Comparison of ENCODE assay signal across 1 cellular context in the genomic region with DNA sequence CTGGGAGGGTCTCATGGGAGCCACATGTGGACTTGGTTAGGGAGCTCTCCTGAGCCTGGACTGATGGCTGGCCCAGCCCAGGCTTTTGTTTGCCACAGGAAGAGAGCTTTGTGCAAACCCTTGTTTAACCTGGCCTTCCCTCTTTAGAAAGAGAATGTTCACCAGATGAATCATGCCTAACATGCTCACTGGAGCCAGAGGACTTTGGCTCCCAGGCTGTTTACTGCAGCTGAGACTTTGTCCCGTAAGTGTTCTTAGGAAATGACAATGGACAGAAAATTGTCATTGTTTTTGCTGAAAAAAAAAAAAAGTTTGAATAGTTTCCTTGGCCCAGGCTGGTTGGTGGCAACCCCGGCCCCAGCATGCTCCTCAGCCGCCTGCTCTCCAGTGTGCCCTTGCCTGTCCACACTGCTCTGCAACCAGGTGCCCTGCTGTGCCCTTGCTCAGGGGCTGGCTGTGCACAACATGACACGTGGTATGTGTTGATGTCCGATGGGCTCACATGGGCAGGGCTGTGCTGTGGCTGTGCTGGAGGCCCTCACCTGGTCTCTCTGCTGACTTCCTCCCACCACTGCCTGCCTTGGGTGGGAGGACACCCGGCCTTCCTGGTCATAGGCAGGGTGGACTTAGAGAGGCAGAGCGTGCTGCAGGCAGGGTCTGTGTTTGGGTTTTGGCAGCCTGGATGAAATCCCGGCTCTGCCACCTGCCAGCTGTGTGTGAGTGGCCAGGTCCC.
TF ChIP-seq lines count a peak whose summit lies in the region.

No MANE protein-coding gene starts in this region.

TF ChIP-seq in HepG2, 621 proteins besides CTCF, POLR2A, EP300 and RAD21 (continued from another document and continues in another):
- no peak for TF ChIP-seq ZNF256 (CRISPR knock-in tag; conservative IDR thresholded peaks at IDR 0.05)
- TF ChIP-seq SOX6 (IDR thresholded peaks at IDR 0.05) = peak; percentile 55; the same call in 1 of the 2 replicates
- peak; percentile 100 for TF ChIP-seq SOX6 (CRISPR knock-in tag; IDR thresholded peaks at IDR 0.05)
- 0 out of 2 replicates have a peak, but pooled peaks have one; percentile 63 for TF ChIP-seq BRCA1 (CRISPR knock-in tag; IDR thresholded peaks at IDR 0.05)
- TF ChIP-seq ZNF674 (CRISPR knock-in tag; IDR thresholded peaks at IDR 0.05; ENCODE audit: low read depth) = no peak
- no peak for TF ChIP-seq ZNF121 (CRISPR knock-in tag; IDR thresholded peaks at IDR 0.05)
- TF ChIP-seq ZC3H13 (CRISPR knock-in tag; IDR thresholded peaks at IDR 0.05) = no peak
- peak; percentile 60; the same call in 1 of the 2 replicates for TF ChIP-seq ZNF629 (CRISPR knock-in tag; conservative IDR thresholded peaks at IDR 0.05)
- TF ChIP-seq TOPORS (CRISPR knock-in tag; IDR thresholded peaks at IDR 0.05) = no peak
- no peak; the same call in 1 of the 2 replicates for TF ChIP-seq NR1H2 (CRISPR knock-in tag; IDR thresholded peaks at IDR 0.05; ENCODE audit: borderline replicate concordance, low read depth)
- peak; percentile 56; the same call in 1 of the 2 replicates for TF ChIP-seq ZNF788 (CRISPR knock-in tag; IDR thresholded peaks at IDR 0.05; ENCODE audit: borderline replicate concordance)
- TF ChIP-seq, protein P1, sequence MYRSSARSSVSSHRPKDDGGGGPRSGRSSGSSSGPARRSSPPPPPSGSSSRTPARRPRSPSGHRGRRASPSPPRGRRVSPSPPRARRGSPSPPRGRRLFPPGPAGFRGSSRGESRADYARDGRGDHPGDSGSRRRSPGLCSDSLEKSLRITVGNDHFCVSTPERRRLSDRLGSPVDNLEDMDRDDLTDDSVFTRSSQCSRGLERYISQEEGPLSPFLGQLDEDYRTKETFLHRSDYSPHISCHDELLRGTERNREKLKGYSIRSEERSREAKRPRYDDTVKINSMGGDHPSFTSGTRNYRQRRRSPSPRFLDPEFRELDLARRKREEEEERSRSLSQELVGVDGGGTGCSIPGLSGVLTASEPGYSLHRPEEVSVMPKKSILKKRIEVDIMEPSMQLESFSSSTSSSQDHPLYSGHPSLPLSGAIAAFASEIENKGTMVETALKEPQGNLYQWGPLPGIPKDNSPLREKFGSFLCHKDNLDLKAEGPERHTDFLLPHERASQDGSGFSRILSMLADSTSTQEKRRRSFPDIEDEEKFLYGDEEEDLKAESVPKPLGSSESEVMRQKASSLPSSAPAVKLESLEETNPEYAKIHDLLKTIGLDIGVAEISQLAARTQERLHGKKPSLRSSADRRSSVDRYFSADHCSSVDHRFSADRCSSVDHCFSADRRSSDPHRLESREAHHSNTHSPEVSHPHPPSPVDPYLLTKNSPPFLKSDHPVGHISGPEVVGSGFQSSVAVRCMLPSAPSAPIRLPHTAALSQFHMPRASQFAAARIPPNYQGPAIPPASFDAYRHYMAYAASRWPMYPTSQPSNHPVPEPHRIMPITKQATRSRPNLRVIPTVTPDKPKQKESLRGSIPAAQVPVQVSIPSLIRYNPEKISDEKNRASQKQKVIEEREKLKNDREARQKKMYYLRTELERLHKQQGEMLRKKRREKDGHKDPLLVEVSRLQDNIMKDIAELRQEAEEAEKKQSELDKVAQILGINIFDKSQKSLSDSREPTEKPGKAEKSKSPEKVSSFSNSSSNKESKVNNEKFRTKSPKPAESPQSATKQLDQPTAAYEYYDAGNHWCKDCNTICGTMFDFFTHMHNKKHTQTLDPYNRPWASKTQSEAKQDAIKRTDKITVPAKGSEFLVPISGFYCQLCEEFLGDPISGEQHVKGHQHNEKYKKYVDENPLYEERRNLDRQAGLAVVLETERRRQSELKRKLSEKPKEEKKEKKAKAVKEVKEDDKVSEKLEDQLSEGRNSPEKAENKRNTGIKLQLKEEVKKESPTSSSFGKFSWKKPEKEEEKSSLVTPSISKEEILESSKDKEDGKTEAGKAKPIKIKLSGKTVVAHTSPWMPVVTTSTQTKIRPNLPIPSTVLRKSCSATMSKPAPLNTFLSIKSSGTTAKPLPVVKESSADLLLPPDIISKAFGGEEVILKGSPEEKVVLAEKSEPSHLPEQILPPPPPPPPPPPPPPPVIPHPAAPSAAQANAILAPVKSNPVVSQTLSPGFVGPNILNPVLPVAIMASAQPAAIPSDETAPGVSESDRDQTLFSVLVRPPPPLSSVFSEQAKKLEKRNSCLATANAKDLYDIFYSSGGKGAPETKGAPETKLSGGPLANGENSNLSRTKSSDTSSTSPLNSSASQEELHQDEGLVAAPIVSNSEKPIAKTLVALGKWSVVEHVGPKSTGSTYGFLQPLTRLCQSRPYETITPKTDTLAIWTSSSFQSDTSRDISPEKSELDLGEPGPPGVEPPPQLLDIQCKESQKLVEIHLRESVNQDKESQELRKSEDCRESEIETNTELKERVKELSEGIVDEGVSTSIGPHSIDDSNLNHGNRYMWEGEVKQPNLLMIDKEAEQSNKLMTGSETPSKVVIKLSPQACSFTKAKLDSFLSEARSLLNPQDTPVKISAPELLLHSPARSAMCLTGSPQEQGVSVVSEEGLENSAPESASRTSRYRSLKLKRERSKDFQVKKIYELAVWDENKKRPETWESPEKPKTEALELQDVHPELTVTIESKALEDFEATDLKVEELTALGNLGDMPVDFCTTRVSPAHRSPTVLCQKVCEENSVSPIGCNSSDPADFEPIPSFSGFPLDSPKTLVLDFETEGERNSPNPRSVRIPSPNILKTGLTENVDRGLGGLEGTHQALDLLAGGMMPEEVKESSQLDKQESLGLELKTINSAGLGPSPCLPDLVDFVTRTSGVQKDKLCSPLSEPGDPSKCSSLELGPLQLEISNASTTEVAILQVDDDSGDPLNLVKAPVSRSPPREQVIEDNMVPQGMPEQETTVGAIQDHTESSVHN (CRISPR knock-in tag; IDR thresholded peaks at IDR 0.05) = no peak
- TF ChIP-seq ZNF430 (CRISPR knock-in tag; IDR thresholded peaks at IDR 0.05) = no peak
- TF ChIP-seq, protein P2, sequence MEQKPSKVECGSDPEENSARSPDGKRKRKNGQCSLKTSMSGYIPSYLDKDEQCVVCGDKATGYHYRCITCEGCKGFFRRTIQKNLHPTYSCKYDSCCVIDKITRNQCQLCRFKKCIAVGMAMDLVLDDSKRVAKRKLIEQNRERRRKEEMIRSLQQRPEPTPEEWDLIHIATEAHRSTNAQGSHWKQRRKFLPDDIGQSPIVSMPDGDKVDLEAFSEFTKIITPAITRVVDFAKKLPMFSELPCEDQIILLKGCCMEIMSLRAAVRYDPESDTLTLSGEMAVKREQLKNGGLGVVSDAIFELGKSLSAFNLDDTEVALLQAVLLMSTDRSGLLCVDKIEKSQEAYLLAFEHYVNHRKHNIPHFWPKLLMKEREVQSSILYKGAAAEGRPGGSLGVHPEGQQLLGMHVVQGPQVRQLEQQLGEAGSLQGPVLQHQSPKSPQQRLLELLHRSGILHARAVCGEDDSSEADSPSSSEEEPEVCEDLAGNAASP (CRISPR knock-in tag; IDR thresholded peaks at IDR 0.05; ENCODE audit: borderline replicate concordance) = peak; percentile 83
- TF ChIP-seq ETV5 (CRISPR knock-in tag; IDR thresholded peaks at IDR 0.05; ENCODE audit: borderline replicate concordance) = peak; percentile 91
- peak; percentile 58; the same call in 1 of the 2 replicates for TF ChIP-seq ZNF670 (CRISPR knock-in tag; IDR thresholded peaks at IDR 0.05; ENCODE audit: borderline replicate concordance)
- TF ChIP-seq, protein P3, sequence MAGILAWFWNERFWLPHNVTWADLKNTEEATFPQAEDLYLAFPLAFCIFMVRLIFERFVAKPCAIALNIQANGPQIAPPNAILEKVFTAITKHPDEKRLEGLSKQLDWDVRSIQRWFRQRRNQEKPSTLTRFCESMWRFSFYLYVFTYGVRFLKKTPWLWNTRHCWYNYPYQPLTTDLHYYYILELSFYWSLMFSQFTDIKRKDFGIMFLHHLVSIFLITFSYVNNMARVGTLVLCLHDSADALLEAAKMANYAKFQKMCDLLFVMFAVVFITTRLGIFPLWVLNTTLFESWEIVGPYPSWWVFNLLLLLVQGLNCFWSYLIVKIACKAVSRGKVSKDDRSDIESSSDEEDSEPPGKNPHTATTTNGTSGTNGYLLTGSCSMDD (CRISPR knock-in tag; IDR thresholded peaks at IDR 0.05) = 0 out of 2 replicates have a peak, but pooled peaks have one; percentile 57
- TF ChIP-seq, protein P4, sequence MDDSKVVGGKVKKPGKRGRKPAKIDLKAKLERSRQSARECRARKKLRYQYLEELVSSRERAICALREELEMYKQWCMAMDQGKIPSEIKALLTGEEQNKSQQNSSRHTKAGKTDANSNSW (CRISPR knock-in tag; IDR thresholded peaks at IDR 0.05; ENCODE audit: borderline replicate concordance) = peak; percentile 67; the same call in 1 of the 2 replicates
- TF ChIP-seq, protein P5, sequence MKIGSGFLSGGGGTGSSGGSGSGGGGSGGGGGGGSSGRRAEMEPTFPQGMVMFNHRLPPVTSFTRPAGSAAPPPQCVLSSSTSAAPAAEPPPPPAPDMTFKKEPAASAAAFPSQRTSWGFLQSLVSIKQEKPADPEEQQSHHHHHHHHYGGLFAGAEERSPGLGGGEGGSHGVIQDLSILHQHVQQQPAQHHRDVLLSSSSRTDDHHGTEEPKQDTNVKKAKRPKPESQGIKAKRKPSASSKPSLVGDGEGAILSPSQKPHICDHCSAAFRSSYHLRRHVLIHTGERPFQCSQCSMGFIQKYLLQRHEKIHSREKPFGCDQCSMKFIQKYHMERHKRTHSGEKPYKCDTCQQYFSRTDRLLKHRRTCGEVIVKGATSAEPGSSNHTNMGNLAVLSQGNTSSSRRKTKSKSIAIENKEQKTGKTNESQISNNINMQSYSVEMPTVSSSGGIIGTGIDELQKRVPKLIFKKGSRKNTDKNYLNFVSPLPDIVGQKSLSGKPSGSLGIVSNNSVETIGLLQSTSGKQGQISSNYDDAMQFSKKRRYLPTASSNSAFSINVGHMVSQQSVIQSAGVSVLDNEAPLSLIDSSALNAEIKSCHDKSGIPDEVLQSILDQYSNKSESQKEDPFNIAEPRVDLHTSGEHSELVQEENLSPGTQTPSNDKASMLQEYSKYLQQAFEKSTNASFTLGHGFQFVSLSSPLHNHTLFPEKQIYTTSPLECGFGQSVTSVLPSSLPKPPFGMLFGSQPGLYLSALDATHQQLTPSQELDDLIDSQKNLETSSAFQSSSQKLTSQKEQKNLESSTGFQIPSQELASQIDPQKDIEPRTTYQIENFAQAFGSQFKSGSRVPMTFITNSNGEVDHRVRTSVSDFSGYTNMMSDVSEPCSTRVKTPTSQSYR (CRISPR knock-in tag; IDR thresholded peaks at IDR 0.05; ENCODE audit: borderline replicate concordance) = 0 out of 2 replicates have a peak, but pooled peaks have one; percentile 54
- TF ChIP-seq, protein P6, sequence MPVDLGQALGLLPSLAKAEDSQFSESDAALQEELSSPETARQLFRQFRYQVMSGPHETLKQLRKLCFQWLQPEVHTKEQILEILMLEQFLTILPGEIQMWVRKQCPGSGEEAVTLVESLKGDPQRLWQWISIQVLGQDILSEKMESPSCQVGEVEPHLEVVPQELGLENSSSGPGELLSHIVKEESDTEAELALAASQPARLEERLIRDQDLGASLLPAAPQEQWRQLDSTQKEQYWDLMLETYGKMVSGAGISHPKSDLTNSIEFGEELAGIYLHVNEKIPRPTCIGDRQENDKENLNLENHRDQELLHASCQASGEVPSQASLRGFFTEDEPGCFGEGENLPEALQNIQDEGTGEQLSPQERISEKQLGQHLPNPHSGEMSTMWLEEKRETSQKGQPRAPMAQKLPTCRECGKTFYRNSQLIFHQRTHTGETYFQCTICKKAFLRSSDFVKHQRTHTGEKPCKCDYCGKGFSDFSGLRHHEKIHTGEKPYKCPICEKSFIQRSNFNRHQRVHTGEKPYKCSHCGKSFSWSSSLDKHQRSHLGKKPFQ (CRISPR knock-in tag; IDR thresholded peaks at IDR 0.05; ENCODE audit: insufficient replicate concordance) = no peak
- no peak for TF ChIP-seq CREB1 (IDR thresholded peaks at IDR 0.05)
- no peak for TF ChIP-seq CREB1 (CRISPR knock-in tag; IDR thresholded peaks at IDR 0.05)
- peak; percentile 28; the same call in 1 of the 2 replicates for TF ChIP-seq SSRP1 (CRISPR knock-in tag; IDR thresholded peaks at IDR 0.05)
- peak in 1 of 2 experiments; percentile 75; a peak in 2 of 4 replicates for TF ChIP-seq KLF16 (CRISPR knock-in tag; IDR thresholded peaks at IDR 0.05)
- no peak for TF ChIP-seq ZNF337 (CRISPR knock-in tag; IDR thresholded peaks at IDR 0.05; ENCODE audit: borderline replicate concordance, low read depth)
- TF ChIP-seq ZNF737 (CRISPR knock-in tag; IDR thresholded peaks at IDR 0.05; ENCODE audit: borderline replicate concordance) = no peak
- TF ChIP-seq, protein P7, sequence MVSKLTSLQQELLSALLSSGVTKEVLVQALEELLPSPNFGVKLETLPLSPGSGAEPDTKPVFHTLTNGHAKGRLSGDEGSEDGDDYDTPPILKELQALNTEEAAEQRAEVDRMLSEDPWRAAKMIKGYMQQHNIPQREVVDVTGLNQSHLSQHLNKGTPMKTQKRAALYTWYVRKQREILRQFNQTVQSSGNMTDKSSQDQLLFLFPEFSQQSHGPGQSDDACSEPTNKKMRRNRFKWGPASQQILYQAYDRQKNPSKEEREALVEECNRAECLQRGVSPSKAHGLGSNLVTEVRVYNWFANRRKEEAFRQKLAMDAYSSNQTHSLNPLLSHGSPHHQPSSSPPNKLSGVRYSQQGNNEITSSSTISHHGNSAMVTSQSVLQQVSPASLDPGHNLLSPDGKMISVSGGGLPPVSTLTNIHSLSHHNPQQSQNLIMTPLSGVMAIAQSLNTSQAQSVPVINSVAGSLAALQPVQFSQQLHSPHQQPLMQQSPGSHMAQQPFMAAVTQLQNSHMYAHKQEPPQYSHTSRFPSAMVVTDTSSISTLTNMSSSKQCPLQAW (CRISPR knock-in tag; IDR thresholded peaks at IDR 0.05) = peak; percentile 82; the same call in 1 of the 2 replicates
- TF ChIP-seq, protein P8, sequence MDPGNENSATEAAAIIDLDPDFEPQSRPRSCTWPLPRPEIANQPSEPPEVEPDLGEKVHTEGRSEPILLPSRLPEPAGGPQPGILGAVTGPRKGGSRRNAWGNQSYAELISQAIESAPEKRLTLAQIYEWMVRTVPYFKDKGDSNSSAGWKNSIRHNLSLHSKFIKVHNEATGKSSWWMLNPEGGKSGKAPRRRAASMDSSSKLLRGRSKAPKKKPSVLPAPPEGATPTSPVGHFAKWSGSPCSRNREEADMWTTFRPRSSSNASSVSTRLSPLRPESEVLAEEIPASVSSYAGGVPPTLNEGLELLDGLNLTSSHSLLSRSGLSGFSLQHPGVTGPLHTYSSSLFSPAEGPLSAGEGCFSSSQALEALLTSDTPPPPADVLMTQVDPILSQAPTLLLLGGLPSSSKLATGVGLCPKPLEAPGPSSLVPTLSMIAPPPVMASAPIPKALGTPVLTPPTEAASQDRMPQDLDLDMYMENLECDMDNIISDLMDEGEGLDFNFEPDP (CRISPR knock-in tag; conservative IDR thresholded peaks at IDR 0.05) = 0 out of 2 replicates have a peak, but pooled peaks have one; percentile 94
- no peak for TF ChIP-seq MEIS2 (CRISPR knock-in tag; IDR thresholded peaks at IDR 0.05)
- TF ChIP-seq KAT7 (CRISPR knock-in tag; IDR thresholded peaks at IDR 0.05; ENCODE audit: borderline replicate concordance) = no peak
- peak; percentile 76 for TF ChIP-seq FOXP1 (IDR thresholded peaks at IDR 0.05)
- TF ChIP-seq FOXP1 (CRISPR knock-in tag; IDR thresholded peaks at IDR 0.05) = peak; percentile 96
- TF ChIP-seq HDAC1 (CRISPR knock-in tag; IDR thresholded peaks at IDR 0.05) = peak; percentile 72
- TF ChIP-seq ZNF720 (CRISPR knock-in tag; IDR thresholded peaks at IDR 0.05) = no peak
- TF ChIP-seq, protein P9, sequence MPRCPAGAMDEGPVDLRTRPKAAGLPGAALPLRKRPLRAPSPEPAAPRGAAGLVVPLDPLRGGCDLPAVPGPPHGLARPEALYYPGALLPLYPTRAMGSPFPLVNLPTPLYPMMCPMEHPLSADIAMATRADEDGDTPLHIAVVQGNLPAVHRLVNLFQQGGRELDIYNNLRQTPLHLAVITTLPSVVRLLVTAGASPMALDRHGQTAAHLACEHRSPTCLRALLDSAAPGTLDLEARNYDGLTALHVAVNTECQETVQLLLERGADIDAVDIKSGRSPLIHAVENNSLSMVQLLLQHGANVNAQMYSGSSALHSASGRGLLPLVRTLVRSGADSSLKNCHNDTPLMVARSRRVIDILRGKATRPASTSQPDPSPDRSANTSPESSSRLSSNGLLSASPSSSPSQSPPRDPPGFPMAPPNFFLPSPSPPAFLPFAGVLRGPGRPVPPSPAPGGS (CRISPR knock-in tag; IDR thresholded peaks at IDR 0.05) = peak; percentile 52
- peak; percentile 95 for TF ChIP-seq ZNF761 (CRISPR knock-in tag; conservative IDR thresholded peaks at IDR 0.05)
- TF ChIP-seq PAX8 (CRISPR knock-in tag; IDR thresholded peaks at IDR 0.05; ENCODE audit: borderline replicate concordance) = peak; percentile 77; the same call in 1 of the 2 replicates
